ENCODE assay signal across 1 cellular context in the genomic region with DNA sequence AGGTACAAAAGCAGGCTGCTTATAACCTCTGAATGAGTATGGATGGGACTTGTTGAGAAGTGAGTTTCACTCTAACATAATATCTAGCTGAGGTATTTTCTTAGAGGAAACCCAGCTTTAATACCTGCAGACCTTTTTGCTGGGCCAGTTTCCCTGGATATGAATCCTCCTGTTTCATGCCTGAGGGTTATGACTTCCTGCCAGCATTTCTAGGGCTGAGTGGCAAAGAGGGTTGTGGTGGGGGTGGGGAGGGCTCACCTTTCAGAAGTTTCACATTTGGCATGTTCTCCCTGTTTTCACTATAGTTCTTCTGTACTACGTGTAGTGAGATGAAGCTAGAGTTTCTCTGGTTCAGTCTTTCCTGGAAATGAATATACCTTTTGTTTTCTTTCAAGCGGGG.
TF ChIP-seq lines count a peak whose summit lies in the region.

No MANE protein-coding gene starts in this region.

TF ChIP-seq in HCT116, 20 proteins besides CTCF, POLR2A, EP300 and RAD21 (continued from another document):
- TF ChIP-seq, protein P1, sequence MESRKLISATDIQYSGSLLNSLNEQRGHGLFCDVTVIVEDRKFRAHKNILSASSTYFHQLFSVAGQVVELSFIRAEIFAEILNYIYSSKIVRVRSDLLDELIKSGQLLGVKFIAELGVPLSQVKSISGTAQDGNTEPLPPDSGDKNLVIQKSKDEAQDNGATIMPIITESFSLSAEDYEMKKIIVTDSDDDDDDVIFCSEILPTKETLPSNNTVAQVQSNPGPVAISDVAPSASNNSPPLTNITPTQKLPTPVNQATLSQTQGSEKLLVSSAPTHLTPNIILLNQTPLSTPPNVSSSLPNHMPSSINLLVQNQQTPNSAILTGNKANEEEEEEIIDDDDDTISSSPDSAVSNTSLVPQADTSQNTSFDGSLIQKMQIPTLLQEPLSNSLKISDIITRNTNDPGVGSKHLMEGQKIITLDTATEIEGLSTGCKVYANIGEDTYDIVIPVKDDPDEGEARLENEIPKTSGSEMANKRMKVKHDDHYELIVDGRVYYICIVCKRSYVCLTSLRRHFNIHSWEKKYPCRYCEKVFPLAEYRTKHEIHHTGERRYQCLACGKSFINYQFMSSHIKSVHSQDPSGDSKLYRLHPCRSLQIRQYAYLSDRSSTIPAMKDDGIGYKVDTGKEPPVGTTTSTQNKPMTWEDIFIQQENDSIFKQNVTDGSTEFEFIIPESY (IDR thresholded peaks at IDR 0.05; ENCODE audit: extremely low read depth, insufficient replicate concordance, low read length) = no peak
- TF ChIP-seq, protein P2, sequence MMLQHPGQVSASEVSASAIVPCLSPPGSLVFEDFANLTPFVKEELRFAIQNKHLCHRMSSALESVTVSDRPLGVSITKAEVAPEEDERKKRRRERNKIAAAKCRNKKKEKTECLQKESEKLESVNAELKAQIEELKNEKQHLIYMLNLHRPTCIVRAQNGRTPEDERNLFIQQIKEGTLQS (IDR thresholded peaks at IDR 0.05) = no peak
- TF ChIP-seq YY1 (IDR thresholded peaks at IDR 0.05; ENCODE audit: extremely low read depth, insufficient replicate concordance, low read depth, low read length) (no peak), EGR1 (IDR thresholded peaks at IDR 0.05; ENCODE audit: low read depth) (no peak), JUND (IDR thresholded peaks at IDR 0.05) (no peak), CBX3 (IDR thresholded peaks at IDR 0.05; ENCODE audit: low read depth) (no peak), TCF7L2 (IDR thresholded peaks at IDR 0.05; ENCODE audit: borderline replicate concordance, extremely low read depth, insufficient read depth, insufficient read length) (no peak), EZH2 (IDR thresholded peaks at IDR 0.05) (no peak)
- TF ChIP-seq, protein P3, sequence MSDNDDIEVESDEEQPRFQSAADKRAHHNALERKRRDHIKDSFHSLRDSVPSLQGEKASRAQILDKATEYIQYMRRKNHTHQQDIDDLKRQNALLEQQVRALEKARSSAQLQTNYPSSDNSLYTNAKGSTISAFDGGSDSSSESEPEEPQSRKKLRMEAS (IDR thresholded peaks at IDR 0.05) = no peak
- TF ChIP-seq, protein P4, sequence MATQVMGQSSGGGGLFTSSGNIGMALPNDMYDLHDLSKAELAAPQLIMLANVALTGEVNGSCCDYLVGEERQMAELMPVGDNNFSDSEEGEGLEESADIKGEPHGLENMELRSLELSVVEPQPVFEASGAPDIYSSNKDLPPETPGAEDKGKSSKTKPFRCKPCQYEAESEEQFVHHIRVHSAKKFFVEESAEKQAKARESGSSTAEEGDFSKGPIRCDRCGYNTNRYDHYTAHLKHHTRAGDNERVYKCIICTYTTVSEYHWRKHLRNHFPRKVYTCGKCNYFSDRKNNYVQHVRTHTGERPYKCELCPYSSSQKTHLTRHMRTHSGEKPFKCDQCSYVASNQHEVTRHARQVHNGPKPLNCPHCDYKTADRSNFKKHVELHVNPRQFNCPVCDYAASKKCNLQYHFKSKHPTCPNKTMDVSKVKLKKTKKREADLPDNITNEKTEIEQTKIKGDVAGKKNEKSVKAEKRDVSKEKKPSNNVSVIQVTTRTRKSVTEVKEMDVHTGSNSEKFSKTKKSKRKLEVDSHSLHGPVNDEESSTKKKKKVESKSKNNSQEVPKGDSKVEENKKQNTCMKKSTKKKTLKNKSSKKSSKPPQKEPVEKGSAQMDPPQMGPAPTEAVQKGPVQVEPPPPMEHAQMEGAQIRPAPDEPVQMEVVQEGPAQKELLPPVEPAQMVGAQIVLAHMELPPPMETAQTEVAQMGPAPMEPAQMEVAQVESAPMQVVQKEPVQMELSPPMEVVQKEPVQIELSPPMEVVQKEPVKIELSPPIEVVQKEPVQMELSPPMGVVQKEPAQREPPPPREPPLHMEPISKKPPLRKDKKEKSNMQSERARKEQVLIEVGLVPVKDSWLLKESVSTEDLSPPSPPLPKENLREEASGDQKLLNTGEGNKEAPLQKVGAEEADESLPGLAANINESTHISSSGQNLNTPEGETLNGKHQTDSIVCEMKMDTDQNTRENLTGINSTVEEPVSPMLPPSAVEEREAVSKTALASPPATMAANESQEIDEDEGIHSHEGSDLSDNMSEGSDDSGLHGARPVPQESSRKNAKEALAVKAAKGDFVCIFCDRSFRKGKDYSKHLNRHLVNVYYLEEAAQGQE (IDR thresholded peaks at IDR 0.05; ENCODE audit: low read depth) = no peak
